12 cellular contexts compared by ENCODE assay signal in genomic region chrX:148133099-148133725, GRCh38.
DNase-seq lines count a peak whose midpoint lies in the region; ATAC-seq and TF ChIP-seq lines count a peak whose summit lies in the region.
"Had no signal": no experiment of that assay in that cellular context is flagged by ENCODE, and none has a peak within 500 bp of the region (broad histone marks: within the 10 kb centered on the region; RNA-seq: fewer than 3 reads in every experiment).

No MANE protein-coding gene starts in this region.

- no peak overlapping the region for H3K4me3 Mint-ChIP-seq in activated CD4-positive, alpha-beta T cell treated with anti-CD3 and anti-CD28 coated beads, Interleukin-2, amount 10 ng/mL, durations not matched to agents 7 days and 5 days
- H3K4me3 Mint-ChIP-seq: HFFc6 had no signal

- in situ Hi-C loops in ACHN (cut with HindIII; ENCODE audit: low pct_ligation_motif_present, low pct_unique_long_range_greater_than_20kb, low sequenced_read_pairs), result no loop called here

- H3K36me3 Mint-ChIP-seq in activated CD4-positive, alpha-beta T cell treated with anti-CD3 and anti-CD28 coated beads, Interleukin-2, amount 10 ng/mL, durations not matched to agents 7 days and 5 days (ENCODE audit: low read depth), result no peaks in the 10 kb centered on the region

- peak; percentile 28; the same call in 1 of the 2 replicates for TF ChIP-seq CTCF in 22Rv1 (IDR thresholded peaks at IDR 0.05)
- no peak for TF ChIP-seq CTCF in epithelial cell of esophagus (IDR thresholded peaks at IDR 0.05; ENCODE audit: insufficient read depth, low read depth, low read length, missing control alignments)

- H3K27ac Mint-ChIP-seq in activated CD4-positive, alpha-beta T cell treated with anti-CD3 and anti-CD28 coated beads, Interleukin-2, amount 10 ng/mL, durations not matched to agents 7 days and 5 days, result no peak overlapping the region
- H3K27ac Mint-ChIP-seq: HFFc6 had no signal

- POLR2A ChIA-PET in activated CD4-positive, alpha-beta T cell treated with anti-CD3 and anti-CD28 coated beads, Interleukin-2, amount 10 ng/mL, durations not matched to agents 7 days and 5 days (lab: Charles Lee), result no interaction called here

- H3K9me3 Mint-ChIP-seq in activated CD4-positive, alpha-beta T cell treated with anti-CD3 and anti-CD28 coated beads, Interleukin-2, amount 10 ng/mL, durations not matched to agents 7 days and 5 days, result no peaks in the 10 kb centered on the region
- H3K9me3 Mint-ChIP-seq: HFFc6 had no signal

- no peak overlapping the region for H3K27ac ChIP-seq in 22Rv1

- no peak for ATAC-seq in HG02763 (IDR thresholded peaks at IDR 0.05; ENCODE audit: unreplicated experiment)
- ATAC-seq: right cardiac atrium had no signal

- no peaks in the 10 kb centered on the region for H3K4me1 Mint-ChIP-seq in activated CD4-positive, alpha-beta T cell treated with anti-CD3 and anti-CD28 coated beads, Interleukin-2, amount 10 ng/mL, durations not matched to agents 7 days and 5 days

- peak; percentile 14 for DNase-seq in DMS53 treated with DMSO at 0.1 percent for 48 hours (lab: John Stamatoyannopoulos, UW; ENCODE audit: unreplicated experiment)
- peak; percentile 5 for DNase-seq in NCI-H748 treated with DMSO at 0.1 percent for 48 hours (lab: John Stamatoyannopoulos, UW)
- peak; percentile 13 for DNase-seq in epithelial cell of esophagus (ENCODE audit: low read depth)
- DNase-seq in ACHN, result no peak
- no peak for DNase-seq in NCI-H128 (lab: John Stamatoyannopoulos, UW; ENCODE audit: unreplicated experiment)
- DNase-seq in activated CD4-positive, alpha-beta T cell treated with anti-CD3 and anti-CD28 coated beads, Interleukin-2, amount 10 ng/mL, durations not matched to agents 7 days and 5 days, result no peak
- DNase-seq: activated gamma-delta T cell treated with Interleukin-2 at 50 U/mL for 16 hours, HFFc6, NCI-H446 treated with DMSO at 0.1 percent for 48 hours, right cardiac atrium had no signal

- H3K4me3 ChIP-seq in epithelial cell of esophagus (ENCODE audit: low read length), result no peak overlapping the region

- CTCF ChIA-PET in activated CD4-positive, alpha-beta T cell treated with anti-CD3 and anti-CD28 coated beads, Interleukin-2, amount 10 ng/mL, durations not matched to agents 7 days and 5 days (lab: Charles Lee), result no interaction called here

- no peaks in the 10 kb centered on the region for H3K27me3 Mint-ChIP-seq in activated CD4-positive, alpha-beta T cell treated with anti-CD3 and anti-CD28 coated beads, Interleukin-2, amount 10 ng/mL, durations not matched to agents 7 days and 5 days

Comparison
In these comparisons a context has a peak if more than half of its experiments do, and no peak if none do; other contexts are left out.
1. DNase-seq: peak in DMS53 treated with DMSO at 0.1 percent for 48 hours (single experiment), NCI-H748 treated with DMSO at 0.1 percent for 48 hours (single experiment) and epithelial cell of esophagus (single experiment); none in ACHN (single experiment), NCI-H128 (single experiment) and activated CD4-positive, alpha-beta T cell treated with anti-CD3 and anti-CD28 coated beads, Interleukin-2, amount 10 ng/mL, durations not matched to agents 7 days and 5 days (single experiment).